Comparison of ENCODE assay signal across 1 cellular context in the genomic region with DNA sequence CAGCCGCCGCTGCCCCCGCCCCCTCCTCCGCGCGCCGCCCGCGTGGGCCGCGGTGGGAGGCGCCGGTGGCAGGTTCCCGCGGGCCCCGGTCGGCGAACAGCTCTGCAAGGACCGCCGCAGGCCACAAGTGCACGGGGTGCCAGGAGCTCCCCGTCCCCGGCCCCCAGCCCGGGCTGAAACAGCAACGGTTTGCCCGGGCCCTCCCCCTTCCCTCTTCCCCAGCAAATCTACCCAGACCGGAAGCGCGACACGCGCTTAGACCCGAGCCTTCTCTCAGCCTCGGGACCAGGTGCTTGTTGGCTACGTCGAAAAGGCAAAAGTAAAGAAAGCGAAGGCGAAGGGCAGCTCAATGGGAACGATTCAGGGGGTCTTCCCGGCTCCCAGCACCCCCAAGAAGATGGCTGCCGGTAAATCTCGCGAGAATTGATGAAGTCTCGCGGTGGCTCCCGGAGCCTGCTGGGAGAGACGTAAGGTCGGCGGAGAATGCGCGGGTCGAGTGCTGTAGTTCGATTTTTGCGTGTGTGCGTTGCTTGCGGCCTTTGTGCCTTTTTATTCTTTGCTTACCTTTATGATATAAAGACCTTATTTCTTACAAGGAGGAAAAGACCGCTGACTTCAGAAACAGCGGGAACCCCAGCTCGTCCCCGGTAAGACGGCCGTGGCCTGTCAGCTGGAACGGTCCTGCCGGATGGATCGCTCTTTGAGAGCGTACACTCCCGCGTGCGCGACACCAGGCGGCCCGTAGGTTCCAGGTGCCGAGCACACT.
TF ChIP-seq lines count a peak whose summit lies in the region.

TSS of gene RBM26 (minus strand) at position 425 of the 766 bp plus-strand sequence. CDS start 481 bp downstream, outside the sequence.

TF ChIP-seq in K562, 482 proteins besides CTCF, POLR2A, EP300 and RAD21 (continued from another document and continues in another):
- TF ChIP-seq, protein P1, sequence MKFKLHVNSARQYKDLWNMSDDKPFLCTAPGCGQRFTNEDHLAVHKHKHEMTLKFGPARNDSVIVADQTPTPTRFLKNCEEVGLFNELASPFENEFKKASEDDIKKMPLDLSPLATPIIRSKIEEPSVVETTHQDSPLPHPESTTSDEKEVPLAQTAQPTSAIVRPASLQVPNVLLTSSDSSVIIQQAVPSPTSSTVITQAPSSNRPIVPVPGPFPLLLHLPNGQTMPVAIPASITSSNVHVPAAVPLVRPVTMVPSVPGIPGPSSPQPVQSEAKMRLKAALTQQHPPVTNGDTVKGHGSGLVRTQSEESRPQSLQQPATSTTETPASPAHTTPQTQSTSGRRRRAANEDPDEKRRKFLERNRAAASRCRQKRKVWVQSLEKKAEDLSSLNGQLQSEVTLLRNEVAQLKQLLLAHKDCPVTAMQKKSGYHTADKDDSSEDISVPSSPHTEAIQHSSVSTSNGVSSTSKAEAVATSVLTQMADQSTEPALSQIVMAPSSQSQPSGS (CRISPR knock-in tag; IDR thresholded peaks at IDR 0.05), result no peak
- TF ChIP-seq SMARCA4 (IDR thresholded peaks at IDR 0.05), result no peak
- TF ChIP-seq MGA (IDR thresholded peaks at IDR 0.05), result peak; percentile 93
- TF ChIP-seq ILK (tag; IDR thresholded peaks at IDR 0.05; ENCODE audit: borderline replicate concordance, low read depth), result no peak
- TF ChIP-seq ZNF274 (IDR thresholded peaks at IDR 0.05; ENCODE audit: borderline replicate concordance, low read depth, low read length), result no peak
- no peak for TF ChIP-seq ETV5 (CRISPR knock-in tag; IDR thresholded peaks at IDR 0.05; ENCODE audit: low read depth)
- no peak for TF ChIP-seq SLC30A9 (CRISPR knock-in tag; IDR thresholded peaks at IDR 0.05)
- TF ChIP-seq, protein P2, sequence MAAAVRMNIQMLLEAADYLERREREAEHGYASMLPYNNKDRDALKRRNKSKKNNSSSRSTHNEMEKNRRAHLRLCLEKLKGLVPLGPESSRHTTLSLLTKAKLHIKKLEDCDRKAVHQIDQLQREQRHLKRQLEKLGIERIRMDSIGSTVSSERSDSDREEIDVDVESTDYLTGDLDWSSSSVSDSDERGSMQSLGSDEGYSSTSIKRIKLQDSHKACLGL (CRISPR knock-in tag; IDR thresholded peaks at IDR 0.05; ENCODE audit: borderline replicate concordance, poor library complexity, severe bottlenecking), result no peak
- no peak for TF ChIP-seq ZNF830 (CRISPR knock-in tag; IDR thresholded peaks at IDR 0.05)
- no peak for TF ChIP-seq ZNF445 (CRISPR knock-in tag; IDR thresholded peaks at IDR 0.05; ENCODE audit: low read depth)
- TF ChIP-seq MAFF (IDR thresholded peaks at IDR 0.05; ENCODE audit: low read length), result peak; percentile 38; the same call in 1 of the 2 replicates
- no peak for TF ChIP-seq TAL1 (IDR thresholded peaks at IDR 0.05)
- no peak for TF ChIP-seq USF1 (CRISPR knock-in tag; IDR thresholded peaks at IDR 0.05)
- no peak for TF ChIP-seq MYNN (IDR thresholded peaks at IDR 0.05)
- no peak for TF ChIP-seq MYNN (CRISPR knock-in tag; IDR thresholded peaks at IDR 0.05)
- TF ChIP-seq DDX20 (tag; IDR thresholded peaks at IDR 0.05; ENCODE audit: low read depth), result no peak
- no peak for TF ChIP-seq IRF9 (tag; IDR thresholded peaks at IDR 0.05)
- no peak for TF ChIP-seq HDAC2 (IDR thresholded peaks at IDR 0.05)
- peak; percentile 62 for TF ChIP-seq MYC (IDR thresholded peaks at IDR 0.05; ENCODE audit: low read depth, low read length)
- TF ChIP-seq MYC (CRISPR knock-in tag; IDR thresholded peaks at IDR 0.05; ENCODE audit: borderline replicate concordance, low read depth), result peak; percentile 60; the same call in 1 of the 2 replicates
- no peak for TF ChIP-seq SNIP1 (IDR thresholded peaks at IDR 0.05; ENCODE audit: low read depth)
- TF ChIP-seq, protein P3, sequence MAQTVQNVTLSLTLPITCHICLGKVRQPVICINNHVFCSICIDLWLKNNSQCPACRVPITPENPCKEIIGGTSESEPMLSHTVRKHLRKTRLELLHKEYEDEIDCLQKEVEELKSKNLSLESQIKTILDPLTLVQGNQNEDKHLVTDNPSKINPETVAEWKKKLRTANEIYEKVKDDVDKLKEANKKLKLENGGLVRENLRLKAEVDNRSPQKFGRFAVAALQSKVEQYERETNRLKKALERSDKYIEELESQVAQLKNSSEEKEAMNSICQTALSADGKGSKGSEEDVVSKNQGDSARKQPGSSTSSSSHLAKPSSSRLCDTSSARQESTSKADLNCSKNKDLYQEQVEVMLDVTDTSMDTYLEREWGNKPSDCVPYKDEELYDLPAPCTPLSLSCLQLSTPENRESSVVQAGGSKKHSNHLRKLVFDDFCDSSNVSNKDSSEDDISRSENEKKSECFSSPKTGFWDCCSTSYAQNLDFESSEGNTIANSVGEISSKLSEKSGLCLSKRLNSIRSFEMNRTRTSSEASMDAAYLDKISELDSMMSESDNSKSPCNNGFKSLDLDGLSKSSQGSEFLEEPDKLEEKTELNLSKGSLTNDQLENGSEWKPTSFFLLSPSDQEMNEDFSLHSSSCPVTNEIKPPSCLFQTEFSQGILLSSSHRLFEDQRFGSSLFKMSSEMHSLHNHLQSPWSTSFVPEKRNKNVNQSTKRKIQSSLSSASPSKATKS (CRISPR knock-in tag; IDR thresholded peaks at IDR 0.05), result no peak
- no peak for TF ChIP-seq HCFC1 (IDR thresholded peaks at IDR 0.05; ENCODE audit: low read depth, low read length)
- no peak for TF ChIP-seq DNMT1 (IDR thresholded peaks at IDR 0.05)
- TF ChIP-seq PTBP1 (IDR thresholded peaks at IDR 0.05; ENCODE audit: low read depth, low read length), result no peak
- TF ChIP-seq POLR2B (IDR thresholded peaks at IDR 0.05; ENCODE audit: low read depth, partially characterized antibody), result peak; percentile 86
- TF ChIP-seq ADNP (tag; IDR thresholded peaks at IDR 0.05), result no peak
- TF ChIP-seq HSF4 (CRISPR knock-in tag; IDR thresholded peaks at IDR 0.05; ENCODE audit: borderline replicate concordance), result no peak
- peak; percentile 92 for TF ChIP-seq EP400 (IDR thresholded peaks at IDR 0.05)
- no peak for TF ChIP-seq ZBTB33 (CRISPR knock-in tag; IDR thresholded peaks at IDR 0.05)
- TF ChIP-seq KLF16 (IDR thresholded peaks at IDR 0.05), result no peak
- TF ChIP-seq L3MBTL2 (IDR thresholded peaks at IDR 0.05), result peak; percentile 81; the same call in 1 of the 2 replicates
- peak; percentile 42 for TF ChIP-seq DACH1 (IDR thresholded peaks at IDR 0.05; ENCODE audit: partially characterized antibody)
- no peak for TF ChIP-seq ZNF224 (CRISPR knock-in tag; IDR thresholded peaks at IDR 0.05)
- peak; percentile 86 for TF ChIP-seq POLR2G (IDR thresholded peaks at IDR 0.05; ENCODE audit: low read depth, low read length)
- TF ChIP-seq ZEB2 (IDR thresholded peaks at IDR 0.05), result no peak
- TF ChIP-seq ZBTB1 (CRISPR knock-in tag; IDR thresholded peaks at IDR 0.05; ENCODE audit: borderline replicate concordance, low read depth), result no peak
- TF ChIP-seq MTA1 (IDR thresholded peaks at IDR 0.05; ENCODE audit: borderline replicate concordance), result no peak
- TF ChIP-seq, protein P4, sequence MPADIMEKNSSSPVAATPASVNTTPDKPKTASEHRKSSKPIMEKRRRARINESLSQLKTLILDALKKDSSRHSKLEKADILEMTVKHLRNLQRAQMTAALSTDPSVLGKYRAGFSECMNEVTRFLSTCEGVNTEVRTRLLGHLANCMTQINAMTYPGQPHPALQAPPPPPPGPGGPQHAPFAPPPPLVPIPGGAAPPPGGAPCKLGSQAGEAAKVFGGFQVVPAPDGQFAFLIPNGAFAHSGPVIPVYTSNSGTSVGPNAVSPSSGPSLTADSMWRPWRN (IDR thresholded peaks at IDR 0.05; ENCODE audit: low read depth), result no peak
